Comparison of ENCODE assay signal across 15 cellular contexts in the genomic region with DNA sequence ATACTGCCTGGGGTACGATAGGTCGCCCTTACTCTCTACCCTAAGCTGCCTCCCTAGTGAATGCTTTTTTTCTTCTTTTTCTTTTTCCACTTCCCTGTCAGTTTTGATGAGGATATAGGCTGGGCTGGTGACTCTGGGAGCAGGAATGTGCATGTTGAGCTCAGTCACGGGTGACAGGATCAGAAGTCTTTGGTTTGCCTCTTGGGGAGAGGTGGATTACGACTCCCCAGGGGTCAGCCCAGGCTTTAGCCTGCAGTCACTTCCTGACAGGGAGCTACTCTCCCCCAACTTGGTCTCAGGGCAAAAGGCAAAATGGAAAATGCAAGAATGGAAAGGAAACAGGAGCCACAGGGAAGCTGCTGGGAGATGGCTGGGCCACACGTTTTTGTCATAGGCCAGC. TPM values are rescaled to one million over a fixed set of nuclear protein-coding genes. Genes with fewer than 3 reads are reported as not detected.
DNase-seq lines count a peak whose midpoint lies in the region; ATAC-seq and TF ChIP-seq lines count a peak whose summit lies in the region.
"Had no signal": no experiment of that assay in that cellular context is flagged by ENCODE, and none has a peak within 500 bp of the region (broad histone marks: within the 10 kb centered on the region; RNA-seq: fewer than 3 reads in every experiment).

No MANE protein-coding gene starts in this region.

- no TSS peak for BruUV-seq in PC-9 (replicated peaks; lab: Mats Ljungman, UMichigan)

- TF ChIP-seq POLR2A in thyroid gland (IDR thresholded peaks at IDR 0.05): no peak

- ATAC-seq in esophagus mucosa (peak; percentile 81), HG03521 (IDR thresholded peaks at IDR 0.05; ENCODE audit: unreplicated experiment) (no peak)

- H3K36me3 ChIP-seq in PC-9 (ENCODE audit: low read depth): no peaks in the 10 kb centered on the region
- H3K36me3 ChIP-seq in thyroid gland: no peaks in the 10 kb centered on the region

- H3K4me2 ChIP-seq in PC-9: no peak overlapping the region

- H3K36me3 Mint-ChIP-seq in osteocyte (ENCODE audit: unreplicated experiment): no peaks in the 10 kb centered on the region
- no peaks in the 10 kb centered on the region for H3K36me3 Mint-ChIP-seq in activated CD4-positive, alpha-beta T cell treated with anti-CD3 and anti-CD28 coated beads, Interleukin-2, amount 10 ng/mL, durations not matched to agents 24 days and 14 days (ENCODE audit: low read depth)

- H3K9me2 ChIP-seq in PC-9 (ENCODE audit: insufficient read depth): no peaks in the 10 kb centered on the region

- H2AFZ ChIP-seq in PC-9: no peak overlapping the region

- H4K20me1 ChIP-seq in PC-9 (ENCODE audit: insufficient read depth): no peaks in the 10 kb centered on the region

- H3K4me3 Mint-ChIP-seq in osteocyte (ENCODE audit: unreplicated experiment): no peak overlapping the region
- H3K4me3 Mint-ChIP-seq in activated CD4-positive, alpha-beta T cell treated with anti-CD3 and anti-CD28 coated beads, Interleukin-2, amount 10 ng/mL, durations not matched to agents 24 days and 14 days: no peak overlapping the region
- H3K4me3 Mint-ChIP-seq: T-helper 2 cell treated with Interferon-gamma antibody and Interleukin-4, amounts not matched to agents 5 μg/mL and 100 μg/mL, for 36 hours had no signal

- no peak overlapping the region for H3K4me3 ChIP-seq in PC-9
- H3K4me3 ChIP-seq in thyroid gland (replicated peaks in 1 of 3): no peak overlapping the region

- TF ChIP-seq CTCF in osteocyte (IDR thresholded peaks at IDR 0.05) (no peak), PC-9 (conservative IDR thresholded peaks at IDR 0.05) (no peak), thyroid gland (IDR thresholded peaks at IDR 0.05) (no peak)

- no peaks in the 10 kb centered on the region for H3K9me3 Mint-ChIP-seq in osteocyte (ENCODE audit: unreplicated experiment)
- H3K9me3 Mint-ChIP-seq in activated CD4-positive, alpha-beta T cell treated with anti-CD3 and anti-CD28 coated beads, Interleukin-2, amount 10 ng/mL, durations not matched to agents 24 days and 14 days: no peaks in the 10 kb centered on the region
- H3K9me3 Mint-ChIP-seq: activated T-helper 2 cell treated with anti-CD3 and anti-CD28 coated beads, Interferon-gamma antibody, Interleukin-2, Interleukin-4, amounts not matched to agents 10 μg/mL and 5 μg/mL and 100 μg/mL, durations not matched to agents 14 hours and 24 hours and 36 hours; T-helper 2 cell treated with Interferon-gamma antibody and Interleukin-4, amounts not matched to agents 5 μg/mL and 100 μg/mL, for 36 hours had no signal

- no peaks in the 10 kb centered on the region for H3K79me2 ChIP-seq in PC-9 (ENCODE audit: low read depth)

- no peaks in the 10 kb centered on the region for H3K4me1 ChIP-seq in PC-9 (replicated peaks; ENCODE audit: insufficient read depth)
- H3K4me1 ChIP-seq in thyroid gland: no peaks in the 10 kb centered on the region

- no peaks in the 10 kb centered on the region for H3F3A ChIP-seq in PC-9 (ENCODE audit: insufficient read depth, low read depth)

- H3K27ac ChIP-seq in PC-9 (no peak overlapping the region), thyroid gland (no peak overlapping the region)
- H3K27ac ChIP-seq: C4-2B, RWPE1 had no signal

- DNase-seq in EL (peak; percentile 64), NCI-H69 (lab: John Stamatoyannopoulos, UW) (peak; percentile 53), osteocyte (ENCODE audit: extremely low spot score, unreplicated experiment) (peak; percentile 59), PC-9 (no peak), thyroid gland (no peak)
- no peak for DNase-seq in activated CD4-positive, alpha-beta T cell treated with anti-CD3 and anti-CD28 coated beads, Interleukin-2, amount 10 ng/mL, durations not matched to agents 24 days and 14 days
- DNase-seq: dermis blood vessel endothelial cell, NCI-H1930, trophoblast cell had no signal

- CTCF ChIA-PET in PC-9 (lab: Charles Lee): no interaction called here

- intact Hi-C loops in activated CD4-positive, alpha-beta T cell treated with anti-CD3 and anti-CD28 coated beads, Interleukin-2, amount 10 ng/mL, durations not matched to agents 24 days and 14 days (cut with micrococcal nuclease): no loop called here
- intact Hi-C loops in PC-9 (cut with micrococcal nuclease; ENCODE audit: unreplicated experiment): no loop called here
- intact Hi-C loops in thyroid gland (cut with DNase I): no loop called here

- POLR2A ChIA-PET in PC-9 (lab: Charles Lee; ENCODE audit: unreplicated experiment): no interaction called here

- H3K9me3 ChIP-seq in PC-9 (ENCODE audit: insufficient read depth, low read depth) (no peaks in the 10 kb centered on the region), thyroid gland (no peaks in the 10 kb centered on the region)

- peaks cover 8% of the 10 kb centered on the region for H3K27me3 Mint-ChIP-seq in osteocyte (ENCODE audit: unreplicated experiment)
- H3K27me3 Mint-ChIP-seq in activated CD4-positive, alpha-beta T cell treated with anti-CD3 and anti-CD28 coated beads, Interleukin-2, amount 10 ng/mL, durations not matched to agents 24 days and 14 days: peaks cover 17% of the 10 kb centered on the region

- H3K4me1 Mint-ChIP-seq in osteocyte (ENCODE audit: unreplicated experiment): no peaks in the 10 kb centered on the region
- no peaks in the 10 kb centered on the region for H3K4me1 Mint-ChIP-seq in activated CD4-positive, alpha-beta T cell treated with anti-CD3 and anti-CD28 coated beads, Interleukin-2, amount 10 ng/mL, durations not matched to agents 24 days and 14 days

- H3K27ac Mint-ChIP-seq in osteocyte (ENCODE audit: unreplicated experiment): no peak overlapping the region
- H3K27ac Mint-ChIP-seq in activated CD4-positive, alpha-beta T cell treated with anti-CD3 and anti-CD28 coated beads, Interleukin-2, amount 10 ng/mL, durations not matched to agents 24 days and 14 days: no peak overlapping the region
- H3K27ac Mint-ChIP-seq: activated T-helper 2 cell treated with anti-CD3 and anti-CD28 coated beads, Interferon-gamma antibody, Interleukin-2, Interleukin-4, amounts not matched to agents 10 μg/mL and 5 μg/mL and 100 μg/mL, durations not matched to agents 14 hours and 24 hours and 36 hours; T-helper 2 cell treated with Interferon-gamma antibody and Interleukin-4, amounts not matched to agents 5 μg/mL and 100 μg/mL, for 36 hours had no signal

- 39 to 41% methylated on average over 5 of the region's 5 CpGs for WGBS in thyroid gland, 2 donors

- H3K27me3 ChIP-seq in PC-9 (ENCODE audit: insufficient read depth, low read depth) (peaks cover 28% of the 10 kb centered on the region), thyroid gland (no peaks in the 10 kb centered on the region)

RNA-seq across cellular contexts. Expression of a gene that starts 57.3 kb away (rescaled TPM):
- total RNA-seq in esophagus mucosa (6.5 TPM), osteocyte (0.19 and 0.26 TPM in 2 replicates), PC-9 (2021) (38.5 and 52.3 TPM in 2 replicates), thyroid gland (10 to 100 TPM in 3 of 4 donors, 1 to 10 TPM in 1; 4.5 to 45.7 (median 35.8) TPM)
- total RNA-seq in activated CD4-positive, alpha-beta T cell treated with anti-CD3 and anti-CD28 coated beads, Interleukin-2, amount 10 ng/mL, durations not matched to agents 24 days and 14 days: 0.17 and 0.49 TPM in 2 replicates

Comparison
In these comparisons a context has a peak if more than half of its experiments do, and no peak if none do; other contexts are left out.
1. DNase-seq: peak in EL (single experiment), NCI-H69 (single experiment) and osteocyte (single experiment); none in activated CD4-positive, alpha-beta T cell treated with anti-CD3 and anti-CD28 coated beads, Interleukin-2, amount 10 ng/mL, durations not matched to agents 24 days and 14 days (single experiment), PC-9 (0 of 2) and thyroid gland (0 of 2).